In genomic region chr12:4286228-4286627, GRCh38 we compare ENCODE assay signal across 12 cellular contexts. TPM values are rescaled to one million over a fixed set of nuclear protein-coding genes. Genes with fewer than 3 reads are reported as not detected.
A peak's percentile ranks its signal among the peaks of the same experiment; 100 is the strongest.
DNase-seq lines count a peak whose midpoint lies in the region; ATAC-seq and TF ChIP-seq lines count a peak whose summit lies in the region.
"Had no signal": no experiment of that assay in that cellular context is flagged by ENCODE, and none has a peak within 500 bp of the region (broad histone marks: within the 10 kb centered on the region; RNA-seq: fewer than 3 reads in every experiment).

No MANE protein-coding gene starts in this region.

- POLR2A ChIA-PET in CD8-positive, alpha-beta T cell (lab: Charles Lee), result no interaction called here

- H3K4me1 ChIP-seq in CD8-positive, alpha-beta T cell (ENCODE audit: insufficient read depth, low read length), result peaks cover 42% of the 10 kb centered on the region

- H3K27me3 Mint-ChIP-seq in CD8-positive, alpha-beta T cell (ENCODE audit: low read depth), result no peaks in the 10 kb centered on the region
- no peaks in the 10 kb centered on the region for H3K27me3 Mint-ChIP-seq in activated T-helper 2 cell treated with anti-CD3 and anti-CD28 coated beads, Interferon-gamma antibody, Interleukin-2, Interleukin-4, amounts not matched to agents 10 μg/mL and 5 μg/mL and 100 μg/mL, durations not matched to agents 14 hours and 24 hours and 36 hours (ENCODE audit: low read depth)
- H3K27me3 Mint-ChIP-seq in neural crest cell (ENCODE audit: low read depth), result no peaks in the 10 kb centered on the region

- peaks cover 85% of the 10 kb centered on the region for H3K4me1 Mint-ChIP-seq in CD8-positive, alpha-beta T cell (ENCODE audit: low read depth)
- peaks cover 64% of the 10 kb centered on the region for H3K4me1 Mint-ChIP-seq in activated T-helper 2 cell treated with anti-CD3 and anti-CD28 coated beads, Interferon-gamma antibody, Interleukin-2, Interleukin-4, amounts not matched to agents 10 μg/mL and 5 μg/mL and 100 μg/mL, durations not matched to agents 14 hours and 24 hours and 36 hours (ENCODE audit: low read depth)
- H3K4me1 Mint-ChIP-seq in neural crest cell, result peaks cover 85% of the 10 kb centered on the region

- H3K9me3 ChIP-seq in CD8-positive, alpha-beta T cell (ENCODE audit: low read length), result no peaks in the 10 kb centered on the region

- ATAC-seq in CD8-positive, alpha-beta T cell, result no peak
- ATAC-seq in GM21367 (IDR thresholded peaks at IDR 0.05; ENCODE audit: unreplicated experiment), result no peak
- ATAC-seq in GM18505 (IDR thresholded peaks at IDR 0.05; ENCODE audit: unreplicated experiment), result no peak
- no peak for ATAC-seq in GM21825 (IDR thresholded peaks at IDR 0.05; ENCODE audit: unreplicated experiment)

- intact Hi-C loops in CD8-positive, alpha-beta T cell (cut with DNase I, micrococcal nuclease), result no loop called here
- intact Hi-C loops in activated T-helper 2 cell treated with anti-CD3 and anti-CD28 coated beads, Interferon-gamma antibody, Interleukin-2, Interleukin-4, amounts not matched to agents 10 μg/mL and 5 μg/mL and 100 μg/mL, durations not matched to agents 14 hours and 24 hours and 36 hours (cut with micrococcal nuclease), result no loop called here

- peaks cover 86% of the 10 kb centered on the region for H3K36me3 ChIP-seq in CD8-positive, alpha-beta T cell (ENCODE audit: insufficient read depth, low read length)
- peaks cover 78% of the 10 kb centered on the region for H3K36me3 ChIP-seq in H7 (replicated peaks; ENCODE audit: control insufficient read depth, insufficient read depth, low read length)

- no peak for TF ChIP-seq CTCF in CD8-positive, alpha-beta T cell (IDR thresholded peaks at IDR 0.05)
- no peak for TF ChIP-seq CTCF in neural crest cell (conservative IDR thresholded peaks at IDR 0.05)

- TF ChIP-seq POLR2A in GM18505 (IDR thresholded peaks at IDR 0.05; ENCODE audit: borderline replicate concordance, extremely low read depth, insufficient read depth, insufficient read length), result no peak

- CTCF ChIA-PET in CD8-positive, alpha-beta T cell (lab: Charles Lee), result interaction anchor here (1.3 to 2.8 kb wide), 2 partner anchors 8 to 9 kb away, joined by 5 to 17 read pairs; no protein-coding TSS in a partner anchor

- H3K4me3 ChIP-seq in CD8-positive, alpha-beta T cell (ENCODE audit: low read depth, low read length), result no peak overlapping the region
- H3K4me3 ChIP-seq in H7 (ENCODE audit: insufficient read depth, low read depth, low read length), result no peak overlapping the region

- H3K27me3 ChIP-seq in CD8-positive, alpha-beta T cell (ENCODE audit: insufficient read depth, low read length), result no peaks in the 10 kb centered on the region
- H3K27me3 ChIP-seq in H7 (ENCODE audit: control insufficient read depth, insufficient read depth, low read length), result no peaks in the 10 kb centered on the region

- DNase-seq in CD8-positive, alpha-beta T cell, result no peak
- DNase-seq in H7, result peak; percentile 53
- no peak for DNase-seq in activated T-helper 2 cell treated with anti-CD3 and anti-CD28 coated beads, Interferon-gamma antibody, Interleukin-2, Interleukin-4, amounts not matched to agents 10 μg/mL and 5 μg/mL and 100 μg/mL, durations not matched to agents 14 hours and 24 hours and 36 hours (ENCODE audit: low spot score)
- no peak for DNase-seq in neural crest cell (ENCODE audit: low read depth, low spot score)
- DNase-seq: dorsolateral prefrontal cortex, foreskin melanocyte, kidney glomerular epithelial cell, NCI-H226 had no signal

- H3K27ac ChIP-seq in CD8-positive, alpha-beta T cell (ENCODE audit: low read depth, low read length), result no peak overlapping the region
- H3K27ac ChIP-seq: RWPE1 had no signal

- no peaks in the 10 kb centered on the region for H3K9me3 Mint-ChIP-seq in CD8-positive, alpha-beta T cell
- H3K9me3 Mint-ChIP-seq in activated T-helper 2 cell treated with anti-CD3 and anti-CD28 coated beads, Interferon-gamma antibody, Interleukin-2, Interleukin-4, amounts not matched to agents 10 μg/mL and 5 μg/mL and 100 μg/mL, durations not matched to agents 14 hours and 24 hours and 36 hours, result no peaks in the 10 kb centered on the region
- no peaks in the 10 kb centered on the region for H3K9me3 Mint-ChIP-seq in neural crest cell

- H3K36me3 Mint-ChIP-seq in CD8-positive, alpha-beta T cell, result peaks cover 98% of the 10 kb centered on the region
- peaks cover 97% of the 10 kb centered on the region for H3K36me3 Mint-ChIP-seq in activated T-helper 2 cell treated with anti-CD3 and anti-CD28 coated beads, Interferon-gamma antibody, Interleukin-2, Interleukin-4, amounts not matched to agents 10 μg/mL and 5 μg/mL and 100 μg/mL, durations not matched to agents 14 hours and 24 hours and 36 hours (ENCODE audit: low read depth)
- peaks cover 49% of the 10 kb centered on the region for H3K36me3 Mint-ChIP-seq in neural crest cell (ENCODE audit: low read depth)

- peak overlapping the region; percentile 57 for H3K27ac Mint-ChIP-seq in CD8-positive, alpha-beta T cell
- H3K27ac Mint-ChIP-seq in activated T-helper 2 cell treated with anti-CD3 and anti-CD28 coated beads, Interferon-gamma antibody, Interleukin-2, Interleukin-4, amounts not matched to agents 10 μg/mL and 5 μg/mL and 100 μg/mL, durations not matched to agents 14 hours and 24 hours and 36 hours, result peak overlapping the region; percentile 48
- no peak overlapping the region for H3K27ac Mint-ChIP-seq in neural crest cell (ENCODE audit: unreplicated experiment)

- no peak overlapping the region for H3K4me3 Mint-ChIP-seq in CD8-positive, alpha-beta T cell
- no peak overlapping the region for H3K4me3 Mint-ChIP-seq in activated T-helper 2 cell treated with anti-CD3 and anti-CD28 coated beads, Interferon-gamma antibody, Interleukin-2, Interleukin-4, amounts not matched to agents 10 μg/mL and 5 μg/mL and 100 μg/mL, durations not matched to agents 14 hours and 24 hours and 36 hours (ENCODE audit: low read depth)
- H3K4me3 Mint-ChIP-seq in neural crest cell, result peak overlapping the region; percentile 27

RNA-seq across cellular contexts. Expression of gene CCND2, which starts 12.7 kb away (rescaled TPM):
- total RNA-seq in CD8-positive, alpha-beta T cell, result 100 to 1,000 TPM; 155 TPM
- total RNA-seq in H7 (2014; rRNA removed; shearing (Covaris generic)), result 136 and 201 TPM in 2 replicates
- total RNA-seq in activated T-helper 2 cell treated with anti-CD3 and anti-CD28 coated beads, Interferon-gamma antibody, Interleukin-2, Interleukin-4, amounts not matched to agents 10 μg/mL and 5 μg/mL and 100 μg/mL, durations not matched to agents 14 hours and 24 hours and 36 hours, result 557 and 561 TPM in 2 replicates
- 186 TPM in 2 replicates for total RNA-seq in neural crest cell

RNA-seq across cellular contexts. Expression of gene TIGAR, which starts 34.8 kb away (rescaled TPM):
- 10 to 100 TPM; 14.0 to 15.8 TPM for total RNA-seq in CD8-positive, alpha-beta T cell
- 2.6 and 3.4 TPM in 2 replicates for total RNA-seq in H7 (2014; rRNA removed; shearing (Covaris generic))
- total RNA-seq in activated T-helper 2 cell treated with anti-CD3 and anti-CD28 coated beads, Interferon-gamma antibody, Interleukin-2, Interleukin-4, amounts not matched to agents 10 μg/mL and 5 μg/mL and 100 μg/mL, durations not matched to agents 14 hours and 24 hours and 36 hours, result 8.7 and 9.5 TPM in 2 replicates
- total RNA-seq in neural crest cell, result 15.4 and 18.1 TPM in 2 replicates
